Comparison of ENCODE assay signal across 3 cellular contexts in the genomic region with DNA sequence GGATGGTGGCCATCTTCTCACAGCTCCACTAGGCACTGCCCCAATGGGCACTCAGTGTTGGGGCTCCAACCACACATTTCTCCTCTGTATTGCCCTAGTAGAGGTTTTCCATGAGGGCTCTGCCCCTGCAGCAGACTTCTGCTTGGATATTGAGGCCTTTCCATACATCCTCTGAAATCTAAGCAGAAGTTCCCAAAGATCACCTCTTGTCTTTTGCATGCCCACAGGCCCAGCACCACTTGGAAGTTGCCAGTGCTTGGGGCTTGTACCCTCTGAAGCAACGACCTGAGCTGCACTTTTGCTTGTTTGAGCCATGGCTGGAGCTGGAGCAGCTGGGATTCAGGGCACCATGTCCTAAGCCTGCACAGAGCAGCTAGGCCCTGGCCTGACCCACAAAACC.
"Had no signal": no experiment of that assay in that cellular context is flagged by ENCODE, and none has a peak within 500 bp of the region (broad histone marks: within the 10 kb centered on the region; RNA-seq: fewer than 3 reads in every experiment).

No MANE protein-coding gene starts in this region.

- H3K4me3 ChIP-seq: GM12878 had no signal

- DNase-seq: GDM1, GF-D8 had no signal

- ATAC-seq: GM12878 had no signal
